Comparison of ENCODE assay signal across 19 cellular contexts in genomic region chr3:18420584-18420983, GRCh38. TPM values are rescaled to one million over a fixed set of nuclear protein-coding genes. Genes with fewer than 3 reads are reported as not detected.
DNase-seq lines count a peak whose midpoint lies in the region; ATAC-seq and TF ChIP-seq lines count a peak whose summit lies in the region.
"Had no signal": no experiment of that assay in that cellular context is flagged by ENCODE, and none has a peak within 500 bp of the region (broad histone marks: within the 10 kb centered on the region; RNA-seq: fewer than 3 reads in every experiment).

No MANE protein-coding gene starts in this region.

- H3K9me3 ChIP-seq in sigmoid colon: no peaks in the 10 kb centered on the region
- H3K9me3 ChIP-seq: BLaER1, heart right ventricle, suprapubic skin had no signal

- H3K27ac Mint-ChIP-seq in T-helper 1 cell treated with Interleukin-12 subunit alpha and Interleukin-12 subunit beta and Interleukin-4 antibody, amounts not matched to agents 30 μg/mL and 1 μg/mL, for 36 hours: peak overlapping the region; percentile 78
- H3K27ac Mint-ChIP-seq in activated naive CD4-positive, alpha-beta T cell treated with anti-CD3 and anti-CD28 coated beads, Interleukin-2, amount 50 U/mL, for 72 hours: peak overlapping the region; percentile 57 to 87
- peak overlapping the region; percentile 43 to 95 for H3K27ac Mint-ChIP-seq in natural killer cell treated with Interleukin-12 subunit alpha and Interleukin-12 subunit beta and Interleukin-15 and Interleukin-18, amount 100 ng/mL, for 72 hours

- no peaks in the 10 kb centered on the region for H3K9me3 Mint-ChIP-seq in T-helper 1 cell treated with Interleukin-12 subunit alpha and Interleukin-12 subunit beta and Interleukin-4 antibody, amounts not matched to agents 30 μg/mL and 1 μg/mL, for 36 hours
- H3K9me3 Mint-ChIP-seq in activated naive CD4-positive, alpha-beta T cell treated with anti-CD3 and anti-CD28 coated beads, Interleukin-2, amount 50 U/mL, for 72 hours: no peaks in the 10 kb centered on the region
- no peaks in the 10 kb centered on the region for H3K9me3 Mint-ChIP-seq in natural killer cell treated with Interleukin-12 subunit alpha and Interleukin-12 subunit beta and Interleukin-15 and Interleukin-18, amount 100 ng/mL, for 72 hours

- intact Hi-C loops in sigmoid colon (cut with DNase I): loop anchor here (10.0 kb wide), 1 partner anchor 676 kb away; the partner anchor contains the start of gene TBC1D5

- no peak for TF ChIP-seq CTCF in sigmoid colon (IDR thresholded peaks at IDR 0.05)

- WGBS in sigmoid colon, 2 donors: 75 to 79% methylated on average over 8 of the region's 8 CpGs

- DNase-seq in T-helper 1 cell (no peak), ELF-1 (ENCODE audit: low read depth, low spot score) (peak; percentile 23), NCI-H2171 treated with DMSO at 0.1 percent for 48 hours (lab: John Stamatoyannopoulos, UW) (no peak), sigmoid colon (no peak)
- DNase-seq in activated naive CD4-positive, alpha-beta T cell treated with anti-CD3 and anti-CD28 coated beads, Interleukin-2, amount 50 U/mL, for 72 hours (ENCODE audit: low spot score in 2 of 2): no peak
- no peak for DNase-seq in natural killer cell treated with Interleukin-12 subunit alpha and Interleukin-12 subunit beta and Interleukin-15 and Interleukin-18, amount 100 ng/mL, for 72 hours (ENCODE audit: low spot score)
- DNase-seq: heart right ventricle; NCI-H1092 treated with DMSO at 0.1 percent for 48 hours; NCI-H69; PC-9; small intestine; stimulated activated CD4-positive, alpha-beta T cell treated with anti-CD3 and anti-CD28 coated beads, Interleukin-4, amount 100 ng/mL, for 1 hour; T-helper 9 cell had no signal

- peak overlapping the region in 2 of 4 donors; percentile 56 to 95 for H3K27ac ChIP-seq in sigmoid colon
- H3K27ac ChIP-seq: BLaER1, KMS-11, parathyroid adenoma, PC-9, suprapubic skin had no signal

- TF ChIP-seq POLR2A in sigmoid colon (IDR thresholded peaks at IDR 0.05): no peak

- no peaks in the 10 kb centered on the region for H3K27me3 Mint-ChIP-seq in T-helper 1 cell treated with Interleukin-12 subunit alpha and Interleukin-12 subunit beta and Interleukin-4 antibody, amounts not matched to agents 30 μg/mL and 1 μg/mL, for 36 hours (ENCODE audit: low read depth)
- no peaks in the 10 kb centered on the region for H3K27me3 Mint-ChIP-seq in natural killer cell treated with Interleukin-12 subunit alpha and Interleukin-12 subunit beta and Interleukin-15 and Interleukin-18, amount 100 ng/mL, for 72 hours

- H3K4me1 Mint-ChIP-seq in T-helper 1 cell treated with Interleukin-12 subunit alpha and Interleukin-12 subunit beta and Interleukin-4 antibody, amounts not matched to agents 30 μg/mL and 1 μg/mL, for 36 hours (ENCODE audit: low read depth): peaks cover 72% of the 10 kb centered on the region
- H3K4me1 Mint-ChIP-seq in natural killer cell treated with Interleukin-12 subunit alpha and Interleukin-12 subunit beta and Interleukin-15 and Interleukin-18, amount 100 ng/mL, for 72 hours (ENCODE audit: low read depth in 2 of 2): peaks cover 63 to 70% of the 10 kb centered on the region in 2 donors

- peak overlapping the region; percentile 86 for H3K4me3 Mint-ChIP-seq in T-helper 1 cell treated with Interleukin-12 subunit alpha and Interleukin-12 subunit beta and Interleukin-4 antibody, amounts not matched to agents 30 μg/mL and 1 μg/mL, for 36 hours
- peak overlapping the region; percentile 76 for H3K4me3 Mint-ChIP-seq in natural killer cell treated with Interleukin-12 subunit alpha and Interleukin-12 subunit beta and Interleukin-15 and Interleukin-18, amount 100 ng/mL, for 72 hours

- ATAC-seq in activated naive CD4-positive, alpha-beta T cell treated with anti-CD3 and anti-CD28 coated beads, Interleukin-2, amount 50 U/mL, for 72 hours: no peak
- ATAC-seq in natural killer cell treated with Interleukin-12 subunit alpha and Interleukin-12 subunit beta and Interleukin-15 and Interleukin-18, amount 100 ng/mL, for 72 hours: no peak
- ATAC-seq in GM19452 (IDR thresholded peaks at IDR 0.05; ENCODE audit: unreplicated experiment): no peak
- ATAC-seq: heart right ventricle had no signal

- peaks cover 0 to 63% (median 33%) of the 10 kb centered on the region in 4 donors for H3K4me1 ChIP-seq in sigmoid colon

- no peak for TF ChIP-seq EP300 in sigmoid colon (IDR thresholded peaks at IDR 0.05)

- no peaks in the 10 kb centered on the region for H3K27me3 ChIP-seq in sigmoid colon
- H3K27me3 ChIP-seq: BLaER1, heart right ventricle, suprapubic skin had no signal

- H3K36me3 ChIP-seq in sigmoid colon: peaks cover 0 to 26% (median 3%) of the 10 kb centered on the region in 4 donors

- peaks cover 84% of the 10 kb centered on the region for H3K36me3 Mint-ChIP-seq in T-helper 1 cell treated with Interleukin-12 subunit alpha and Interleukin-12 subunit beta and Interleukin-4 antibody, amounts not matched to agents 30 μg/mL and 1 μg/mL, for 36 hours (ENCODE audit: low read depth)
- H3K36me3 Mint-ChIP-seq in activated naive CD4-positive, alpha-beta T cell treated with anti-CD3 and anti-CD28 coated beads, Interleukin-2, amount 50 U/mL, for 72 hours: peaks cover 64 to 87% of the 10 kb centered on the region in 2 donors
- peaks cover 75% of the 10 kb centered on the region for H3K36me3 Mint-ChIP-seq in natural killer cell treated with Interleukin-12 subunit alpha and Interleukin-12 subunit beta and Interleukin-15 and Interleukin-18, amount 100 ng/mL, for 72 hours

- no peak overlapping the region for H3K4me3 ChIP-seq in sigmoid colon
- H3K4me3 ChIP-seq: BLaER1, heart right ventricle, PC-9, suprapubic skin had no signal

RNA-seq across cellular contexts. Expression of gene SATB1, which starts 4.6 kb away (rescaled TPM):
- total RNA-seq in activated naive CD4-positive, alpha-beta T cell treated with anti-CD3 and anti-CD28 coated beads, Interleukin-2, amount 50 U/mL, for 72 hours: 100 to 1,000 TPM; 279 to 444 TPM
- total RNA-seq in natural killer cell treated with Interleukin-12 subunit alpha and Interleukin-12 subunit beta and Interleukin-15 and Interleukin-18, amount 100 ng/mL, for 72 hours: 100 to 1,000 TPM; 401 to 512 TPM
- 100 to 1,000 TPM in 2 of 4 donors, 10 to 100 TPM in 2; 56.7 to 135 (median 93.4) TPM for total RNA-seq in sigmoid colon
- polyA plus RNA-seq in sigmoid colon: 10 to 100 TPM in 1 of 3 donors, 1 to 10 TPM in 2; 5.5 to 24.1 (median 9.0) TPM
